Comparison of ENCODE assay signal across 12 cellular contexts in the genomic region with DNA sequence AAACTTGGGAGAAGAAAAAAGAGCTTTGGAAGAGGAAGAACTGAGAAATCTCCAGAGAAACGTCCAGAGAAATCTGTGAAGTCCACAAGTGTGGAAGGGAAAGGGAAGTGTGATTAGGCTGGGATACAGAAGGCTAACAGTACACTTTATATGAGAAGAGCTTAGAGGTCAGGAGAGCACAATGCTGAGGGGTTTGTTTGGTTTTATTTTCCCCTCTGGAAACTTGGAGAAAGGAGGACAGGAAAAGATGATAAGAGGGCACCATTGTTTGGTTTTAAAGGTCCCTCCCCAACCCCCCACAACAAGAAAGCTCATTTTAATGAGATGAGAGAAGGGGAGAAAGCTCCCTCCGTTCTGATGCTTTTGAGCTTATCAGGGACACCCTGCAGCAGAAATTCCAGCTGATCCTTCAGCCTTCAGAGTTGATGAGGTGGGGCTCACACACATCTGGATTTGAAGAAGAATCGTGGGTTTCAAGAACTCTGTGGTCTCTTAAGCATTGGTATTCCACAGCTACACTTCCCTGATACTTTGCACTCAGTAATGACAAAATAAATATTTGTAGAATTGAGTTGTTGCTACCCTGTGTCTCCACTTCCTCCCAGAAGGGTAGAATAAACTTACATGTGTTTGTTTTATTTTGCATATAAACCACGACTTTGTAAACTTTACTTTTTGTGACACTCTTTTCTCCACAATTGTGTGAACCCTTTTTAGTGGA. TPM values are rescaled to one million over a fixed set of nuclear protein-coding genes. Genes with fewer than 3 reads are reported as not detected.
DNase-seq lines count a peak whose midpoint lies in the region; ATAC-seq and TF ChIP-seq lines count a peak whose summit lies in the region.
"Had no signal": no experiment of that assay in that cellular context is flagged by ENCODE, and none has a peak within 500 bp of the region (broad histone marks: within the 10 kb centered on the region; RNA-seq: fewer than 3 reads in every experiment).

No MANE protein-coding gene starts in this region.

- peaks cover 41% of the 10 kb centered on the region for H3K27me3 Mint-ChIP-seq in T-helper 2 cell treated with Interferon-gamma antibody and Interleukin-4, amounts not matched to agents 5 μg/mL and 100 μg/mL, for 36 hours (ENCODE audit: low read depth)
- peaks cover 25% of the 10 kb centered on the region for H3K27me3 Mint-ChIP-seq in activated T-helper 1 cell treated with anti-CD3 and anti-CD28 coated beads, Interleukin-12 subunit alpha, Interleukin-12 subunit beta, Interleukin-2, Interleukin-4 antibody, amounts not matched to agents 30 ng/mL and 10 ng/mL and 1 ng/mL, durations not matched to agents 14 hours and 24 hours and 36 hours (ENCODE audit: insufficient read depth)
- no peaks in the 10 kb centered on the region for H3K27me3 Mint-ChIP-seq in stimulated activated naive CD8-positive, alpha-beta T cell treated with anti-CD3 and anti-CD28 coated beads, Interleukin-15, amount 100 ng/mL, for 72 hours
- peaks cover 85% of the 10 kb centered on the region for H3K27me3 Mint-ChIP-seq in mesothelial cell of epicardium (ENCODE audit: low read depth)

- peak overlapping the region; percentile 97 for H3K4me3 Mint-ChIP-seq in T-helper 2 cell treated with Interferon-gamma antibody and Interleukin-4, amounts not matched to agents 5 μg/mL and 100 μg/mL, for 36 hours
- peak overlapping the region; percentile 98 for H3K4me3 Mint-ChIP-seq in activated T-helper 1 cell treated with anti-CD3 and anti-CD28 coated beads, Interleukin-12 subunit alpha, Interleukin-12 subunit beta, Interleukin-2, Interleukin-4 antibody, amounts not matched to agents 30 ng/mL and 10 ng/mL and 1 ng/mL, durations not matched to agents 14 hours and 24 hours and 36 hours
- H3K4me3 Mint-ChIP-seq in stimulated activated naive CD8-positive, alpha-beta T cell treated with anti-CD3 and anti-CD28 coated beads, Interleukin-15, amount 100 ng/mL, for 72 hours = peak overlapping the region; percentile 93 to 97
- H3K4me3 Mint-ChIP-seq in mesothelial cell of epicardium = no peak overlapping the region

- H3K36me3 Mint-ChIP-seq in T-helper 2 cell treated with Interferon-gamma antibody and Interleukin-4, amounts not matched to agents 5 μg/mL and 100 μg/mL, for 36 hours (ENCODE audit: low read depth) = peaks cover 24% of the 10 kb centered on the region
- peaks cover 11% of the 10 kb centered on the region for H3K36me3 Mint-ChIP-seq in activated T-helper 1 cell treated with anti-CD3 and anti-CD28 coated beads, Interleukin-12 subunit alpha, Interleukin-12 subunit beta, Interleukin-2, Interleukin-4 antibody, amounts not matched to agents 30 ng/mL and 10 ng/mL and 1 ng/mL, durations not matched to agents 14 hours and 24 hours and 36 hours (ENCODE audit: low read depth)
- no peaks in the 10 kb centered on the region for H3K36me3 Mint-ChIP-seq in mesothelial cell of epicardium

- intact Hi-C loops in activated T-helper 1 cell treated with anti-CD3 and anti-CD28 coated beads, Interleukin-12 subunit alpha, Interleukin-12 subunit beta, Interleukin-2, Interleukin-4 antibody, amounts not matched to agents 30 ng/mL and 10 ng/mL and 1 ng/mL, durations not matched to agents 14 hours and 24 hours and 36 hours (cut with micrococcal nuclease) = loop anchor here (2.0 kb wide), 2 partner anchors 227 to 1701 kb away; no protein-coding TSS in a partner anchor

- H3K27me3 ChIP-seq in foreskin keratinocyte = no peaks in the 10 kb centered on the region

- H3K4me1 ChIP-seq in foreskin keratinocyte = peaks cover 47% of the 10 kb centered on the region

- no peaks in the 10 kb centered on the region for H3K9me3 Mint-ChIP-seq in T-helper 2 cell treated with Interferon-gamma antibody and Interleukin-4, amounts not matched to agents 5 μg/mL and 100 μg/mL, for 36 hours
- H3K9me3 Mint-ChIP-seq in activated T-helper 1 cell treated with anti-CD3 and anti-CD28 coated beads, Interleukin-12 subunit alpha, Interleukin-12 subunit beta, Interleukin-2, Interleukin-4 antibody, amounts not matched to agents 30 ng/mL and 10 ng/mL and 1 ng/mL, durations not matched to agents 14 hours and 24 hours and 36 hours = no peaks in the 10 kb centered on the region
- no peaks in the 10 kb centered on the region for H3K9me3 Mint-ChIP-seq in stimulated activated naive CD8-positive, alpha-beta T cell treated with anti-CD3 and anti-CD28 coated beads, Interleukin-15, amount 100 ng/mL, for 72 hours
- no peaks in the 10 kb centered on the region for H3K9me3 Mint-ChIP-seq in mesothelial cell of epicardium

- H3K4me1 Mint-ChIP-seq in T-helper 2 cell treated with Interferon-gamma antibody and Interleukin-4, amounts not matched to agents 5 μg/mL and 100 μg/mL, for 36 hours (ENCODE audit: low read depth) = peaks cover 65% of the 10 kb centered on the region
- peaks cover 80% of the 10 kb centered on the region for H3K4me1 Mint-ChIP-seq in activated T-helper 1 cell treated with anti-CD3 and anti-CD28 coated beads, Interleukin-12 subunit alpha, Interleukin-12 subunit beta, Interleukin-2, Interleukin-4 antibody, amounts not matched to agents 30 ng/mL and 10 ng/mL and 1 ng/mL, durations not matched to agents 14 hours and 24 hours and 36 hours (ENCODE audit: low read depth)
- H3K4me1 Mint-ChIP-seq in stimulated activated naive CD8-positive, alpha-beta T cell treated with anti-CD3 and anti-CD28 coated beads, Interleukin-15, amount 100 ng/mL, for 72 hours = peaks cover 77% of the 10 kb centered on the region
- H3K4me1 Mint-ChIP-seq in mesothelial cell of epicardium = peaks cover 12% of the 10 kb centered on the region

- H3K27ac ChIP-seq in foreskin keratinocyte = peak overlapping the region; percentile 89

- TF ChIP-seq CTCF in foreskin keratinocyte (conservative IDR thresholded peaks at IDR 0.05) (no peak), mesothelial cell of epicardium (IDR thresholded peaks at IDR 0.05; ENCODE audit: unreplicated experiment) (no peak)

- no peak for DNase-seq in T-helper 2 cell treated with Interferon-gamma antibody and Interleukin-4, amounts not matched to agents 5 μg/mL and 100 μg/mL, for 36 hours (ENCODE audit: low spot score)
- no peak for DNase-seq in T-helper 2 cell
- no peak for DNase-seq in activated T-helper 1 cell treated with anti-CD3 and anti-CD28 coated beads, Interleukin-12 subunit alpha, Interleukin-12 subunit beta, Interleukin-2, Interleukin-4 antibody, amounts not matched to agents 30 ng/mL and 10 ng/mL and 1 ng/mL, durations not matched to agents 14 hours and 24 hours and 36 hours (ENCODE audit: low spot score)
- no peak for DNase-seq in foreskin keratinocyte
- DNase-seq in stimulated activated naive CD8-positive, alpha-beta T cell treated with anti-CD3 and anti-CD28 coated beads, Interleukin-15, amount 100 ng/mL, for 72 hours = no peak
- no peak for DNase-seq in NCI-H187 (lab: John Stamatoyannopoulos, UW)
- DNase-seq in mesothelial cell of epicardium (ENCODE audit: low spot score in 2 of 2, unreplicated experiment in 2 of 2) = no peak
- DNase-seq in NAMALWA (ENCODE audit: low spot score) = no peak
- DNase-seq: effector CD8-positive, alpha-beta T cell; NCI-H1092 treated with DMSO at 0.1 percent for 48 hours; stimulated activated CD8-positive, alpha-beta memory T cell treated with anti-CD3 and anti-CD28 coated beads, Interleukin-4, amount 100 ng/mL, for 48 hours had no signal

- no peak for ATAC-seq in foreskin keratinocyte
- no peak for ATAC-seq in stimulated activated naive CD8-positive, alpha-beta T cell treated with anti-CD3 and anti-CD28 coated beads, Interleukin-15, amount 100 ng/mL, for 72 hours
- ATAC-seq: activated CD4-positive, CD25-positive, alpha-beta regulatory T cell treated with anti-CD3 and anti-CD28 coated beads, Interleukin-2, amount 50 U/mL, for 24 hours had no signal

- peak overlapping the region; percentile 54 for H3K27ac Mint-ChIP-seq in T-helper 2 cell treated with Interferon-gamma antibody and Interleukin-4, amounts not matched to agents 5 μg/mL and 100 μg/mL, for 36 hours
- peak overlapping the region; percentile 89 for H3K27ac Mint-ChIP-seq in activated T-helper 1 cell treated with anti-CD3 and anti-CD28 coated beads, Interleukin-12 subunit alpha, Interleukin-12 subunit beta, Interleukin-2, Interleukin-4 antibody, amounts not matched to agents 30 ng/mL and 10 ng/mL and 1 ng/mL, durations not matched to agents 14 hours and 24 hours and 36 hours
- peak overlapping the region in 1 of 2 donors; percentile 93 for H3K27ac Mint-ChIP-seq in stimulated activated naive CD8-positive, alpha-beta T cell treated with anti-CD3 and anti-CD28 coated beads, Interleukin-15, amount 100 ng/mL, for 72 hours
- H3K27ac Mint-ChIP-seq in mesothelial cell of epicardium = no peak overlapping the region

RNA-seq across cellular contexts. Expression of gene NT5E, which starts 1.9 kb away (rescaled TPM):
- total RNA-seq in activated T-helper 1 cell treated with anti-CD3 and anti-CD28 coated beads, Interleukin-12 subunit alpha, Interleukin-12 subunit beta, Interleukin-2, Interleukin-4 antibody, amounts not matched to agents 30 ng/mL and 10 ng/mL and 1 ng/mL, durations not matched to agents 14 hours and 24 hours and 36 hours = 12.5 and 15.2 TPM in 2 replicates
- 297 and 365 TPM in 2 replicates for total RNA-seq in foreskin keratinocyte
- 140 and 147 TPM in 2 replicates for polyA plus RNA-seq in foreskin keratinocyte
- total RNA-seq in mesothelial cell of epicardium = 0.23 to 0.38 TPM (median 0.25 TPM) in 3 replicates

Comparison
In these comparisons a context has a peak if more than half of its experiments do, and no peak if none do; other contexts are left out.
1. RNA of gene NT5E, which starts 1.9 kb away (total RNA-seq): 297 to 365 TPM in foreskin keratinocyte; 12.5 to 15.2 TPM in activated T-helper 1 cell treated with anti-CD3 and anti-CD28 coated beads, Interleukin-12 subunit alpha, Interleukin-12 subunit beta, Interleukin-2, Interleukin-4 antibody, amounts not matched to agents 30 ng/mL and 10 ng/mL and 1 ng/mL, durations not matched to agents 14 hours and 24 hours and 36 hours and 0.23 to 0.38 TPM in mesothelial cell of epicardium; every median in the first group is over 10 times any median in the second.